ENCODE assay signal across 22 cellular contexts in the genomic region with DNA sequence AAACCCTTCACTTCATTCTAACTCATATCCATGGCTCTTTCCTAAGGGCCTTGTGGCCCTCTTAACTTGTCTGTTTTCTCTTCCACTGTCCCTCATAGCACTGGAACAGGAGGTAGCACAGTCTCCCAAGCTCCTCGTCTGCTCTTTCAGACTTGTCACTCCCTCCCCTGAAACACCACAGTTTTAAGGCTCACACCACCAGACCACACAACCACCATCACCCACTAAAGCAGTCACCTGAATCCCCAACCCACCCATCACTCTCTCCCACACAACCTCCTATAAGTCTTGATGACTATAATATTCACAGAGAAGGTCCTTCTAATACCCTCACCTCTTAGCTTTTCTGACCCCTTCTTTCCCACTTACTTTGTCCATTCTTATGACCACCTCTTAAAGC.
"Had no signal": no experiment of that assay in that cellular context is flagged by ENCODE, and none has a peak within 500 bp of the region (broad histone marks: within the 10 kb centered on the region; RNA-seq: fewer than 3 reads in every experiment).

No MANE protein-coding gene starts in this region.

- ATAC-seq: effector memory CD8-positive, alpha-beta T cell; esophagus mucosa; gastrocnemius medialis; heart right ventricle; left cardiac atrium; left lung; left ventricle myocardium superior; lower lobe of right lung; mucosa of descending colon had no signal

- H3K4me3 Mint-ChIP-seq: dendritic cell treated with granulocyte-macrophage colony-stimulating factor and Interleukin-4, amounts not matched to agents 40 ng/mL and 50 ng/mL, for 4 days; effector memory CD8-positive, alpha-beta T cell; endodermal cell; mesothelial cell of epicardium had no signal

- H3K9me3 Mint-ChIP-seq: dendritic cell treated with granulocyte-macrophage colony-stimulating factor and Interleukin-4, amounts not matched to agents 40 ng/mL and 50 ng/mL, for 4 days; effector memory CD8-positive, alpha-beta T cell; endodermal cell; mesothelial cell of epicardium had no signal

- H3K27me3 Mint-ChIP-seq: dendritic cell treated with granulocyte-macrophage colony-stimulating factor and Interleukin-4, amounts not matched to agents 40 ng/mL and 50 ng/mL, for 4 days; effector memory CD8-positive, alpha-beta T cell had no signal

- H3K4me3 ChIP-seq: colonic mucosa, esophagus squamous epithelium, gastrocnemius medialis, heart right ventricle, left lung, lower lobe of right lung, mucosa of descending colon had no signal

- H3K4me1 ChIP-seq: colonic mucosa, esophagus squamous epithelium, gastrocnemius medialis, heart right ventricle, left lung, lower lobe of right lung had no signal

- H3K9me3 ChIP-seq: colonic mucosa, esophagus squamous epithelium, gastrocnemius medialis, heart right ventricle, left lung, lower lobe of right lung, mucosa of descending colon had no signal

- DNase-seq: colonic mucosa; cortex of kidney; effector CD8-positive, alpha-beta T cell; effector memory CD8-positive, alpha-beta T cell; endodermal cell; erythroblast; esophagus squamous epithelium; foreskin fibroblast; foreskin melanocyte; gastrocnemius medialis; glutamatergic neuron; heart right ventricle; left cardiac atrium; left lung; left ventricle myocardium superior; lower lobe of right lung; mesenchymal stem cell; mucosa of descending colon had no signal

- H3K4me1 Mint-ChIP-seq: endodermal cell, mesothelial cell of epicardium had no signal

- H3K27me3 ChIP-seq: colonic mucosa, esophagus squamous epithelium, gastrocnemius medialis, heart right ventricle, left lung had no signal

- H3K27ac ChIP-seq: colonic mucosa, epithelial cell of prostate, esophagus squamous epithelium, gastrocnemius medialis, heart right ventricle, left lung, lower lobe of right lung had no signal

- H3K27ac Mint-ChIP-seq: dendritic cell treated with granulocyte-macrophage colony-stimulating factor and Interleukin-4, amounts not matched to agents 40 ng/mL and 50 ng/mL, for 4 days; effector memory CD8-positive, alpha-beta T cell; endodermal cell; mesothelial cell of epicardium had no signal
